In the genomic region with DNA sequence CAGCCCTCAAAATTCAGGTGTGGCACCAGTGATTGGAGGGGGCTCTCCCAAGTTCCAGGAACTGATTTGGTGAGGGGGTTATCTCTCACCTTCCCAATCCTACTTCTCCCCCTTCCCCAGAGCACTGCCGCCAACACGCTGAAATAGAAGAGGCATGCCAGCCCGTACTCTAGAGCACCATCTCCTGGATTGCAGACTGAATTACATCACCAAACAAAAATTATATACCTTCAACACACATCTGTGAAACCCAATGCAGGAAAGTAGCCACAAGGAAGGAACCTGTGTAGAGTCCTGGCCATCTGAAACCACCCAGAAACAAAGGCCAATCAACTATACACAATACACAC, we compare ENCODE assay signal across 8 cellular contexts.
DNase-seq lines count a peak whose midpoint lies in the region; ATAC-seq and TF ChIP-seq lines count a peak whose summit lies in the region.
"Not testable (repeated sequence)": the region's sequence is repeated elsewhere in the genome, so short reads cannot be mapped to it uniquely, and the experiment has no call there.

No MANE protein-coding gene starts in this region.

- in situ Hi-C loops in astrocyte of the cerebellum (cut with HindIII; ENCODE audit: low sequenced_read_pairs); transverse colon (cut with MboI; ENCODE audit: low pct_ligation_motif_present in 1 of 4, low pct_unique_long_range_greater_than_20kb in 1 of 4, low sequenced_read_pairs in 3 of 4): not testable (repeated sequence)

- TF ChIP-seq CTCF in astrocyte of the cerebellum (IDR thresholded peaks at IDR 0.05; ENCODE audit: low read depth, low read length, missing control alignments) (peak; percentile 47), heart left ventricle (IDR thresholded peaks at IDR 0.05) (peak; percentile 23 to 56 (median 43)), transverse colon (IDR thresholded peaks at IDR 0.05) (peak; percentile 57 to 88 (median 59))
- TF ChIP-seq CTCF in omental fat pad (IDR thresholded peaks at IDR 0.05), result not testable (repeated sequence)

- H3K27ac ChIP-seq in heart left ventricle, transverse colon: not testable (repeated sequence)

- H3K4me3 ChIP-seq in astrocyte of the cerebellum (ENCODE audit: low read depth, low read length); heart left ventricle: not testable (repeated sequence)
- H3K4me3 ChIP-seq in transverse colon, result peak overlapping the region in 1 of 4 donors; percentile 16

- not testable (repeated sequence) for H3K27me3 ChIP-seq in heart left ventricle, transverse colon

- TF ChIP-seq EP300 in transverse colon (IDR thresholded peaks at IDR 0.05; ENCODE audit: low read depth), result not testable (repeated sequence)

- ATAC-seq in HG02759 (IDR thresholded peaks at IDR 0.05; ENCODE audit: unreplicated experiment), result peak; percentile 21
- peak; percentile 25 to 76 (median 60) for ATAC-seq in heart left ventricle
- ATAC-seq in omental fat pad (ENCODE audit: low FRiP score), result peak; percentile 37

- not testable (repeated sequence) for TF ChIP-seq POLR2A in heart left ventricle (IDR thresholded peaks at IDR 0.05); transverse colon (IDR thresholded peaks at IDR 0.05)

- intact Hi-C loops in heart left ventricle (cut with DNase I); transverse colon (cut with DNase I; ENCODE audit: low total_unique reads): not testable (repeated sequence)

- H3K36me3 ChIP-seq in heart left ventricle, transverse colon: not testable (repeated sequence)

- 11 to 25% (median 18%) methylated on average over 3 of the region's 3 CpGs for WGBS in heart left ventricle, 4 donors
- 4% methylated on average over 3 of the region's 3 CpGs; no CpG with 5 or more reads in 1 of the 2 donors for WGBS in transverse colon (ENCODE audit: low coverage in 1 of 2), 2 donors

- DNase-seq in ELF-1 (ENCODE audit: low read depth, low spot score) (peak; percentile 72), NCI-H2107 (lab: John Stamatoyannopoulos, UW) (peak; percentile 17), T-helper 1 cell (peak in 3 of 5 donors; percentile 13 to 35 (median 16)), heart left ventricle (peak in 2 of 5 donors; percentile 22 to 28), transverse colon (peak; percentile 43)
- DNase-seq in astrocyte of the cerebellum (ENCODE audit: low read depth); omental fat pad (ENCODE audit: low spot score): not testable (repeated sequence)

- H3K4me1 ChIP-seq in heart left ventricle (peaks cover 0 to 16% (median 0%) of the 10 kb centered on the region in 12 donors), transverse colon (peaks cover 0 to 18% (median 0%) of the 10 kb centered on the region in 4 donors)

- not testable (repeated sequence) for H3K9me3 ChIP-seq in heart left ventricle, transverse colon
